In genomic region chrX:128759745-128760144, GRCh38 we compare ENCODE assay signal across 1 cellular context.
TF ChIP-seq lines count a peak whose summit lies in the region.

No MANE protein-coding gene starts in this region.

TF ChIP-seq in HepG2, 621 proteins besides CTCF, POLR2A, EP300 and RAD21 (continued from another document and continues in another):
- TF ChIP-seq HNF1A (IDR thresholded peaks at IDR 0.05; ENCODE audit: low read depth) (peak; percentile 30; the same call in 1 of the 2 replicates), HNF1A (CRISPR knock-in tag; IDR thresholded peaks at IDR 0.05; ENCODE audit: borderline replicate concordance) (no peak), ZNF781 (CRISPR knock-in tag; IDR thresholded peaks at IDR 0.05; ENCODE audit: borderline replicate concordance, not compliant biosample characterization) (no peak), SOX5 (CRISPR knock-in tag; IDR thresholded peaks at IDR 0.05; ENCODE audit: borderline replicate concordance) (peak; percentile 43; the same call in 1 of the 2 replicates), MZF1 (CRISPR knock-in tag; IDR thresholded peaks at IDR 0.05; ENCODE audit: borderline replicate concordance) (no peak), FOSL2 (CRISPR knock-in tag; IDR thresholded peaks at IDR 0.05) (peak; percentile 92), MEF2D (CRISPR knock-in tag; IDR thresholded peaks at IDR 0.05) (no peak), RARG (CRISPR knock-in tag; IDR thresholded peaks at IDR 0.05; ENCODE audit: low read depth) (no peak), FOXA3 (CRISPR knock-in tag; IDR thresholded peaks at IDR 0.05) (peak; percentile 78), ZNF674 (CRISPR knock-in tag; IDR thresholded peaks at IDR 0.05; ENCODE audit: low read depth) (no peak), TEAD2 (CRISPR knock-in tag; IDR thresholded peaks at IDR 0.05) (no peak), U2AF1 (optimal IDR thresholded peaks at IDR 0.05; ENCODE audit: low read depth, low read length) (no peak), ZNF792 (CRISPR knock-in tag; IDR thresholded peaks at IDR 0.05) (no peak), ZNF333 (CRISPR knock-in tag; IDR thresholded peaks at IDR 0.05; ENCODE audit: borderline replicate concordance) (no peak), MED8 (CRISPR knock-in tag; IDR thresholded peaks at IDR 0.05; ENCODE audit: insufficient replicate concordance) (no peak), ZEB1 (IDR thresholded peaks at IDR 0.05; ENCODE audit: insufficient replicate concordance, low read depth) (no peak), MIXL1 (CRISPR knock-in tag; IDR thresholded peaks at IDR 0.05) (no peak), MYPOP (CRISPR knock-in tag; IDR thresholded peaks at IDR 0.05) (no peak), REL (CRISPR knock-in tag; conservative IDR thresholded peaks at IDR 0.05) (no peak), MYC (CRISPR knock-in tag; IDR thresholded peaks at IDR 0.05; ENCODE audit: borderline replicate concordance) (no peak), ZNF550 (CRISPR knock-in tag; IDR thresholded peaks at IDR 0.05; ENCODE audit: borderline replicate concordance) (no peak), ZNF564 (CRISPR knock-in tag; IDR thresholded peaks at IDR 0.05) (no peak), ZNF350 (CRISPR knock-in tag; IDR thresholded peaks at IDR 0.05; ENCODE audit: borderline replicate concordance, low read depth) (no peak), ARID5B (CRISPR knock-in tag; IDR thresholded peaks at IDR 0.05) (peak; percentile 78), JUN (CRISPR knock-in tag; IDR thresholded peaks at IDR 0.05) (no peak), ZNF687 (CRISPR knock-in tag; IDR thresholded peaks at IDR 0.05) (no peak), NPAS2 (CRISPR knock-in tag; IDR thresholded peaks at IDR 0.05; ENCODE audit: borderline replicate concordance) (no peak), SMARCC2 (IDR thresholded peaks at IDR 0.05) (no peak), TAF15 (IDR thresholded peaks at IDR 0.05; ENCODE audit: low read depth, low read length, poor library complexity, severe bottlenecking) (no peak), NCOA2 (CRISPR knock-in tag; IDR thresholded peaks at IDR 0.05) (0 out of 2 replicates have a peak, but pooled peaks have one; percentile 30), HMG20A (CRISPR knock-in tag; IDR thresholded peaks at IDR 0.05; ENCODE audit: borderline replicate concordance) (peak; percentile 52; the same call in 1 of the 2 replicates), ZNF296 (CRISPR knock-in tag; conservative IDR thresholded peaks at IDR 0.05) (no peak), SPEN (CRISPR knock-in tag; IDR thresholded peaks at IDR 0.05; ENCODE audit: low read depth) (no peak), TFAP4 (IDR thresholded peaks at IDR 0.05; ENCODE audit: borderline replicate concordance, low read depth) (peak; percentile 79), ZFYVE20 (CRISPR knock-in tag; IDR thresholded peaks at IDR 0.05; ENCODE audit: borderline replicate concordance, low read depth) (no peak), RORA (CRISPR knock-in tag; IDR thresholded peaks at IDR 0.05) (no peak), GLI4 (CRISPR knock-in tag; IDR thresholded peaks at IDR 0.05; ENCODE audit: borderline replicate concordance) (no peak), RARA (CRISPR knock-in tag; IDR thresholded peaks at IDR 0.05) (peak; percentile 64), ZNF570 (CRISPR knock-in tag; IDR thresholded peaks at IDR 0.05; ENCODE audit: borderline replicate concordance) (no peak), THAP8 (CRISPR knock-in tag; IDR thresholded peaks at IDR 0.05; ENCODE audit: borderline replicate concordance) (no peak), PRDM4 (CRISPR knock-in tag; IDR thresholded peaks at IDR 0.05; ENCODE audit: borderline replicate concordance) (no peak), FOXO1 (CRISPR knock-in tag; IDR thresholded peaks at IDR 0.05) (peak; percentile 28; the same call in 1 of the 2 replicates), SNAPC2 (CRISPR knock-in tag; IDR thresholded peaks at IDR 0.05) (no peak), PHB2 (IDR thresholded peaks at IDR 0.05; ENCODE audit: partially characterized antibody) (no peak), ZGPAT (CRISPR knock-in tag; IDR thresholded peaks at IDR 0.05) (no peak)
